ENCODE assay signal across 17 cellular contexts in genomic region chr12:91722072-91722471, GRCh38.
DNase-seq lines count a peak whose midpoint lies in the region; ATAC-seq and TF ChIP-seq lines count a peak whose summit lies in the region.
"Had no signal": no experiment of that assay in that cellular context is flagged by ENCODE, and none has a peak within 500 bp of the region (broad histone marks: within the 10 kb centered on the region; RNA-seq: fewer than 3 reads in every experiment).

No MANE protein-coding gene starts in this region.

- no peaks in the 10 kb centered on the region for H3K9me3 Mint-ChIP-seq in activated CD8-positive, alpha-beta T cell treated with anti-CD3 and anti-CD28 coated beads, Interleukin-2, amount 10 ng/mL, durations not matched to agents 7 days and 5 days (ENCODE audit: insufficient read depth)
- H3K9me3 Mint-ChIP-seq: nephron progenitor cell had no signal

- DNase-seq in activated CD8-positive, alpha-beta T cell treated with anti-CD3 and anti-CD28 coated beads, Interleukin-2, amount 10 ng/mL, durations not matched to agents 7 days and 5 days, result peak; percentile 23
- DNase-seq in kidney epithelial cell (ENCODE audit: low read depth), result peak; percentile 34
- no peak for DNase-seq in tibial nerve (ENCODE audit: low spot score in 2 of 2)
- DNase-seq in UCSD-AML1 (lab: John Stamatoyannopoulos, UW; ENCODE audit: unreplicated experiment), result no peak
- DNase-seq in NCI-H446 treated with DMSO at 0.1 percent for 48 hours (lab: John Stamatoyannopoulos, UW), result no peak
- DNase-seq: hippocampal formation, lower lobe of right lung, NCI-H1417 treated with DMSO at 0.1 percent for 48 hours, NCI-H510A treated with DMSO at 0.1 percent for 48 hours, nephron progenitor cell, transverse colon had no signal

- H3K4me1 Mint-ChIP-seq in activated CD8-positive, alpha-beta T cell treated with anti-CD3 and anti-CD28 coated beads, Interleukin-2, amount 10 ng/mL, durations not matched to agents 7 days and 5 days (ENCODE audit: low read depth), result no peaks in the 10 kb centered on the region
- H3K4me1 Mint-ChIP-seq: nephron progenitor cell had no signal

- no peaks in the 10 kb centered on the region for H3K9me3 ChIP-seq in tibial nerve
- H3K9me3 ChIP-seq: lower lobe of right lung, right atrium auricular region, transverse colon had no signal

- no peaks in the 10 kb centered on the region for H3K27me3 ChIP-seq in kidney epithelial cell (ENCODE audit: control insufficient read depth, insufficient read depth, low read length)
- H3K27me3 ChIP-seq in tibial nerve, result no peaks in the 10 kb centered on the region
- H3K27me3 ChIP-seq: cardiac muscle cell, right atrium auricular region, transverse colon had no signal

- TF ChIP-seq EP300 in tibial nerve (IDR thresholded peaks at IDR 0.05), result no peak

- H3K4me3 ChIP-seq in kidney epithelial cell (ENCODE audit: low read depth, low read length), result no peak overlapping the region
- H3K4me3 ChIP-seq in tibial nerve, result no peak overlapping the region
- H3K4me3 ChIP-seq: cardiac muscle cell, lower lobe of right lung, right atrium auricular region, transverse colon had no signal

- TF ChIP-seq CTCF in kidney epithelial cell (IDR thresholded peaks at IDR 0.05; ENCODE audit: insufficient read depth, low read length, poor library complexity, severe bottlenecking) (no peak), tibial nerve (IDR thresholded peaks at IDR 0.05) (no peak)

- H3K27me3 Mint-ChIP-seq in activated CD8-positive, alpha-beta T cell treated with anti-CD3 and anti-CD28 coated beads, Interleukin-2, amount 10 ng/mL, durations not matched to agents 7 days and 5 days (ENCODE audit: low read depth), result no peaks in the 10 kb centered on the region

- no peak overlapping the region for H3K27ac ChIP-seq in tibial nerve
- H3K27ac ChIP-seq: cardiac muscle cell, lower lobe of right lung, right atrium auricular region, transverse colon had no signal

- H3K36me3 ChIP-seq in kidney epithelial cell (ENCODE audit: control insufficient read depth, insufficient read depth, low read length) (no peaks in the 10 kb centered on the region), tibial nerve (no peaks in the 10 kb centered on the region)
- H3K36me3 ChIP-seq: cardiac muscle cell, lower lobe of right lung, right atrium auricular region, transverse colon had no signal

- no peak overlapping the region for H3K4me3 Mint-ChIP-seq in activated CD8-positive, alpha-beta T cell treated with anti-CD3 and anti-CD28 coated beads, Interleukin-2, amount 10 ng/mL, durations not matched to agents 7 days and 5 days
- H3K4me3 Mint-ChIP-seq: nephron progenitor cell had no signal

- no peak overlapping the region for H3K27ac Mint-ChIP-seq in activated CD8-positive, alpha-beta T cell treated with anti-CD3 and anti-CD28 coated beads, Interleukin-2, amount 10 ng/mL, durations not matched to agents 7 days and 5 days
- H3K27ac Mint-ChIP-seq: nephron progenitor cell had no signal

- no peak for TF ChIP-seq POLR2A in tibial nerve (IDR thresholded peaks at IDR 0.05)

- H3K36me3 Mint-ChIP-seq in activated CD8-positive, alpha-beta T cell treated with anti-CD3 and anti-CD28 coated beads, Interleukin-2, amount 10 ng/mL, durations not matched to agents 7 days and 5 days (ENCODE audit: low read depth), result no peaks in the 10 kb centered on the region

- no peaks in the 10 kb centered on the region for H3K4me1 ChIP-seq in tibial nerve
- H3K4me1 ChIP-seq: lower lobe of right lung, right atrium auricular region, transverse colon had no signal

- ATAC-seq in GM19463 (IDR thresholded peaks at IDR 0.05; ENCODE audit: unreplicated experiment), result peak; percentile 68
- peak; percentile 88 for ATAC-seq in HG02870 (IDR thresholded peaks at IDR 0.05; ENCODE audit: unreplicated experiment)
- ATAC-seq in activated CD8-positive, alpha-beta T cell treated with anti-CD3 and anti-CD28 coated beads, Interleukin-2, amount 10 ng/mL, durations not matched to agents 7 days and 5 days, result no peak
- ATAC-seq in GM21381 (IDR thresholded peaks at IDR 0.05; ENCODE audit: unreplicated experiment), result no peak
- ATAC-seq: lower lobe of right lung, Panc1 had no signal

- CTCF ChIA-PET in activated CD8-positive, alpha-beta T cell treated with anti-CD3 and anti-CD28 coated beads, Interleukin-2, amount 10 ng/mL, durations not matched to agents 7 days and 5 days (lab: Charles Lee), result no interaction called here

- POLR2A ChIA-PET in activated CD8-positive, alpha-beta T cell treated with anti-CD3 and anti-CD28 coated beads, Interleukin-2, amount 10 ng/mL, durations not matched to agents 7 days and 5 days (lab: Charles Lee), result no interaction called here

Comparison
In these comparisons a context has a peak if more than half of its experiments do, and no peak if none do; other contexts are left out.
1. ATAC-seq: peak in GM19463 (single experiment) and HG02870 (single experiment); none in activated CD8-positive, alpha-beta T cell treated with anti-CD3 and anti-CD28 coated beads, Interleukin-2, amount 10 ng/mL, durations not matched to agents 7 days and 5 days (single experiment) and GM21381 (single experiment).
2. DNase-seq: peak in activated CD8-positive, alpha-beta T cell treated with anti-CD3 and anti-CD28 coated beads, Interleukin-2, amount 10 ng/mL, durations not matched to agents 7 days and 5 days (single experiment) and kidney epithelial cell (single experiment); none in tibial nerve (0 of 2), UCSD-AML1 (single experiment) and NCI-H446 treated with DMSO at 0.1 percent for 48 hours (single experiment).